ENCODE assay signal across 23 cellular contexts in genomic region chr1:180815188-180815587, GRCh38.
DNase-seq lines count a peak whose midpoint lies in the region; TF ChIP-seq lines count a peak whose summit lies in the region.
"Had no signal": no experiment of that assay in that cellular context is flagged by ENCODE, and none has a peak within 500 bp of the region (broad histone marks: within the 10 kb centered on the region; RNA-seq: fewer than 3 reads in every experiment).

No MANE protein-coding gene starts in this region.

- H3K27ac ChIP-seq in tibial artery: no peak overlapping the region
- H3K27ac ChIP-seq: BLaER1, foreskin keratinocyte, lower lobe of right lung had no signal

- H3K4me3 ChIP-seq in tibial artery: no peak overlapping the region
- H3K4me3 ChIP-seq: BLaER1, lower lobe of right lung had no signal

- peaks cover 9 to 21% (median 18%) of the 10 kb centered on the region in 3 donors for H3K36me3 ChIP-seq in tibial artery

- no peaks in the 10 kb centered on the region for H3K4me1 ChIP-seq in tibial artery
- H3K4me1 ChIP-seq: BLaER1, foreskin keratinocyte, lower lobe of right lung had no signal

- no peak for TF ChIP-seq CTCF in tibial artery (IDR thresholded peaks at IDR 0.05)

- no peaks in the 10 kb centered on the region for H3K27me3 ChIP-seq in tibial artery
- H3K27me3 ChIP-seq: BLaER1, foreskin keratinocyte had no signal

- intact Hi-C loops in tibial artery (cut with DNase I; ENCODE audit: low total_unique reads): no loop called here

- peak; percentile 5 for DNase-seq in NCI-H82 (lab: John Stamatoyannopoulos, UW)
- no peak for DNase-seq in NCI-H82 treated with DMSO at 0.1 percent for 48 hours (lab: John Stamatoyannopoulos, UW; ENCODE audit: unreplicated experiment)
- DNase-seq in NCI-H146 (lab: John Stamatoyannopoulos, UW): peak; percentile 93
- DNase-seq in NCI-H748 treated with DMSO at 0.1 percent for 48 hours (lab: John Stamatoyannopoulos, UW): peak; percentile 87
- DNase-seq in left kidney (ENCODE audit: low read depth, low spot score): peak; percentile 4
- no peak for DNase-seq in tibial artery
- no peak for DNase-seq in RPMI8226
- no peak for DNase-seq in stimulated activated CD4-positive, alpha-beta T cell treated with anti-CD3 and anti-CD28 coated beads, Interleukin-4, amount 100 ng/mL, for 1 hour
- DNase-seq: ACHN; activated B cell treated with CpG ODN at 0.5 μM for 24 hours; activated CD4-positive, alpha-beta T cell treated with anti-CD3 and anti-CD28 coated beads, Interleukin-2, amount 50 U/mL, for 4 hours; activated CD8-positive, alpha-beta memory T cell treated with anti-CD3 and anti-CD28 coated beads, Interleukin-2, amount 50 U/mL, for 48 hours; activated naive CD8-positive, alpha-beta T cell treated with anti-CD3 and anti-CD28 coated beads, Interleukin-2, amount 10 ng/mL, durations not matched to agents 7 days and 5 days; Calu3; cerebellar nuclear complex; foreskin keratinocyte; H9; KBM-7; lower lobe of right lung; posterior cingulate gyrus; substantia nigra; T1000 had no signal

- H3K9me3 ChIP-seq in tibial artery: no peaks in the 10 kb centered on the region
- H3K9me3 ChIP-seq: BLaER1, lower lobe of right lung had no signal

Comparison
In these comparisons a context has a peak if more than half of its experiments do, and no peak if none do; other contexts are left out.
1. DNase-seq: peak in NCI-H82 (single experiment), NCI-H146 (single experiment), NCI-H748 treated with DMSO at 0.1 percent for 48 hours (single experiment) and left kidney (single experiment); none in NCI-H82 treated with DMSO at 0.1 percent for 48 hours (single experiment), tibial artery (0 of 2), RPMI8226 (single experiment) and stimulated activated CD4-positive, alpha-beta T cell treated with anti-CD3 and anti-CD28 coated beads, Interleukin-4, amount 100 ng/mL, for 1 hour (single experiment).